Comparison of ENCODE assay signal across 21 cellular contexts in genomic region chr5:16885635-16886365, GRCh38. TPM values are rescaled to one million over a fixed set of nuclear protein-coding genes. Genes with fewer than 3 reads are reported as not detected.
A peak's percentile ranks its signal among the peaks of the same experiment; 100 is the strongest.
DNase-seq lines count a peak whose midpoint lies in the region; ATAC-seq, FAIRE-seq and TF ChIP-seq lines count a peak whose summit lies in the region.
"Had no signal": no experiment of that assay in that cellular context is flagged by ENCODE, and none has a peak within 500 bp of the region (broad histone marks: within the 10 kb centered on the region; RNA-seq: fewer than 3 reads in every experiment).

No MANE protein-coding gene starts in this region.

- peak in 1 of 2 donors; percentile 24 for ATAC-seq in lower lobe of right lung
- no peak for ATAC-seq in GM18870 (IDR thresholded peaks at IDR 0.05; ENCODE audit: unreplicated experiment)
- ATAC-seq in HG03039 (IDR thresholded peaks at IDR 0.05; ENCODE audit: unreplicated experiment): no peak
- ATAC-seq: natural killer cell treated with Interleukin-12 subunit alpha and Interleukin-12 subunit beta and Interleukin-15 and Interleukin-18, amount 100 ng/mL, for 72 hours had no signal

- H3K4me3 ChIP-seq in lower lobe of right lung (no peak overlapping the region), stomach (no peak overlapping the region), small intestine (ENCODE audit: low read depth in 1 of 2, low read length in 2 of 2) (no peak overlapping the region)

- no peak for DNase-seq in lower lobe of right lung
- no peak for DNase-seq in stomach
- no peak for DNase-seq in small intestine
- no peak for DNase-seq in NCI-H2196 treated with DMSO at 0.1 percent for 48 hours (lab: John Stamatoyannopoulos, UW; ENCODE audit: unreplicated experiment)
- DNase-seq: activated CD4-positive, alpha-beta T cell treated with anti-CD3 and anti-CD28 coated beads for 4 hours; activated gamma-delta T cell; AML-193; GDM1; glutamatergic neuron; KBM-7; mammary epithelial cell; NCI-H1048; NCI-H526 treated with DMSO at 0.1 percent for 48 hours; OCI-M1; stimulated activated CD4-positive, alpha-beta T cell treated with anti-CD3 and anti-CD28 coated beads, Interleukin-1b, Interleukin-23, amount 100 ng/mL, for 48 hours had no signal

- TF ChIP-seq CTCF in C4-2B (conservative IDR thresholded peaks at IDR 0.05) (no peak), VCaP (conservative IDR thresholded peaks at IDR 0.05) (no peak), lower lobe of right lung (IDR thresholded peaks at IDR 0.05) (no peak), stomach (IDR thresholded peaks at IDR 0.05) (no peak)

- H3K9me3 ChIP-seq in lower lobe of right lung (no peaks in the 10 kb centered on the region), stomach (no peaks in the 10 kb centered on the region), small intestine (ENCODE audit: control insufficient read depth, low read depth) (no peaks in the 10 kb centered on the region)

- FAIRE-seq in small intestine (lab: Jason Lieb, UNC): no peak
- FAIRE-seq: D721Med had no signal

- no peaks in the 10 kb centered on the region for H3K27me3 ChIP-seq in lower lobe of right lung (ENCODE audit: low read depth)
- H3K27me3 ChIP-seq in stomach: no peaks in the 10 kb centered on the region
- no peaks in the 10 kb centered on the region for H3K27me3 ChIP-seq in small intestine (ENCODE audit: control insufficient read depth in 2 of 2, insufficient read depth in 2 of 2, low read length in 2 of 2)

- H3K27ac ChIP-seq in C4-2B (peak overlapping the region; percentile 49), VCaP (peak overlapping the region; percentile 79), lower lobe of right lung (peak overlapping the region; percentile 53), stomach (peak overlapping the region in 4 of 5 donors; percentile 8 to 83 (median 68)), small intestine (ENCODE audit: low read depth in 1 of 2, low read length in 1 of 2) (peak overlapping the region in 1 of 2 donors; percentile 1)

- peaks cover 48% of the 10 kb centered on the region for H3K4me1 ChIP-seq in lower lobe of right lung
- H3K4me1 ChIP-seq in stomach: peaks cover 69 to 98% (median 81%) of the 10 kb centered on the region in 4 donors
- peaks cover 7 to 16% of the 10 kb centered on the region in 2 donors for H3K4me1 ChIP-seq in small intestine (ENCODE audit: control insufficient read depth in 2 of 2, insufficient read depth in 1 of 2, low read depth in 1 of 2, low read length in 1 of 2)

- H3K36me3 ChIP-seq in lower lobe of right lung: no peaks in the 10 kb centered on the region
- H3K36me3 ChIP-seq in stomach: no peaks in the 10 kb centered on the region
- no peaks in the 10 kb centered on the region for H3K36me3 ChIP-seq in small intestine (ENCODE audit: control insufficient read depth in 2 of 2, insufficient read depth in 2 of 2, low read length in 2 of 2)

- intact Hi-C loops in lower lobe of right lung (cut with DNase I): no loop called here
- intact Hi-C loops in stomach (cut with DNase I; ENCODE audit: low total_unique reads): no loop called here

- 70 to 84% (median 80%) methylated on average over 12 to 13 of the region's 13 CpGs for WGBS in stomach, 5 donors
- WGBS in small intestine, 3 donors: 63 to 79% (median 70%) methylated on average over 13 of the region's 13 CpGs

- no peak for TF ChIP-seq EP300 in stomach (IDR thresholded peaks at IDR 0.05)

- no peak for TF ChIP-seq POLR2A in stomach (IDR thresholded peaks at IDR 0.05)

RNA-seq across cellular contexts. Expression of gene MYO10, which starts 50.3 kb away (rescaled TPM):
- total RNA-seq in lower lobe of right lung (51.5 TPM), stomach (100 to 1,000 TPM in 3 of 5 donors, 10 to 100 TPM in 2; 53.8 to 233 (median 129) TPM)
- polyA plus RNA-seq in stomach (10 to 100 TPM in 2 of 3 donors, 1 to 10 TPM in 1; 6.8 to 18.1 (median 13.7) TPM), small intestine (10 to 100 TPM; 10.3 to 22.5 (median 14.9) TPM)
- total RNA-seq: natural killer cell treated with Interleukin-12 subunit alpha and Interleukin-12 subunit beta and Interleukin-15 and Interleukin-18, amount 100 ng/mL, for 72 hours had no signal
